Comparison of ENCODE assay signal across 8 cellular contexts in the genomic region with DNA sequence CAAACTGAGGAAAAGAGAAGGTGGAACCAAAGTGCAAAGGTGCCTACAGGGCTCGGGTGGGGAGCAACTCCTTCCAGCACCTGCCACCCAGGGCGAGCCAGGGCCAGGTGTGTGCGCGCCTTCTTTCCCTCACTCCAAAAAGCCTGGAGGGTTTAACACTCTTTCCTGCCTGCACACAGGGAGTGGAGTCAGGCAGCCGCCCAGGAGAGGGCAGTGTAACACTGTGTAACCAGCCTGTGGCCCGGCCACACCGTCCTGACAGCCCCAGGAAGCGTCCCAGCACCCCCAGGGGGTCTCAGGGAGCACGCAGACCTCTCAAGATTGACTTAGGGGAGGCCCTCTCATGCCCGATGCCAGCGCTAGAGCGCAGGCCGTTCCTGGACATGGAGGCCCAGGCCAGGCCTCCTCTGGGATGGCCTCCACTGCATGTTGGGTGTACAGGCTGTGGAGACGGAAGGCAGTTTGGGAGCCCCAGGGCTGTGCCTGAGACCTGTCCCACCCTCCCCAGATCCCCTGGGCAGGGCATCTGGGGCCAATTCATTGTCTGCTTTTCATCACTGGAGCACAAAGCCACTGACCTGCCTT. TPM values are rescaled to one million over a fixed set of nuclear protein-coding genes. Genes with fewer than 3 reads are reported as not detected.
A peak's percentile ranks its signal among the peaks of the same experiment; 100 is the strongest.
DNase-seq lines count a peak whose midpoint lies in the region; ATAC-seq, FAIRE-seq and TF ChIP-seq lines count a peak whose summit lies in the region.

No MANE protein-coding gene starts in this region.

- H3K27me3 ChIP-seq in K562 (ENCODE audit: control insufficient read depth in 2 of 2, insufficient read depth in 2 of 2, low read length in 2 of 2) (peaks cover 0 to 49% of the 10 kb centered on the region in 2 experiments; a peak in 2 of 5 replicates), tibial nerve (no peaks in the 10 kb centered on the region)

- ATAC-seq in HG03378 (IDR thresholded peaks at IDR 0.05; ENCODE audit: unreplicated experiment) (peak; percentile 44), K562 (peak; percentile 97), GM18909 (IDR thresholded peaks at IDR 0.05; ENCODE audit: poor library complexity, unreplicated experiment) (no peak)

- peaks cover 21% of the 10 kb centered on the region for H4K20me1 ChIP-seq in K562 (replicated peaks; ENCODE audit: control insufficient read depth, insufficient read depth, low read length)

- H3K79me2 ChIP-seq in K562 (ENCODE audit: control insufficient read depth, insufficient read depth, low read length): no peaks in the 10 kb centered on the region

- H3K9me1 ChIP-seq in K562 (ENCODE audit: control insufficient read depth, insufficient read depth, low read length): no peaks in the 10 kb centered on the region

- H3K4me2 ChIP-seq in K562 (ENCODE audit: insufficient read depth, low read length): no peak overlapping the region

- no peak overlapping the region for H3K4me3 ChIP-seq in GM12865 (ENCODE audit: low read depth, low read length)
- no peak overlapping the region for H3K4me3 ChIP-seq in K562
- no peak overlapping the region for H3K4me3 ChIP-seq in tibial nerve

- no peaks in the 10 kb centered on the region for H3K9me3 ChIP-seq in K562 (replicated peaks; ENCODE audit: control insufficient read depth, insufficient read depth, low read depth, low read length)
- H3K9me3 ChIP-seq in tibial nerve: peaks cover 0 to 16% (median 0%) of the 10 kb centered on the region in 4 donors

- no TSS peak for BruUV-seq in K562 (replicated peaks; lab: Mats Ljungman, UMichigan)

- peak; percentile 82 for FAIRE-seq in K562 (lab: Jason Lieb, UNC)

- H3K36me3 ChIP-seq in K562 (ENCODE audit: control insufficient read depth, insufficient read depth, low read length) (peaks cover 34% of the 10 kb centered on the region; the same call in 2 of the 3 replicates), tibial nerve (peaks cover 0 to 66% (median 4%) of the 10 kb centered on the region in 3 donors)

- TF ChIP-seq EP300 in K562 (IDR thresholded peaks at IDR 0.05; ENCODE audit: low read length) (no peak), tibial nerve (IDR thresholded peaks at IDR 0.05) (no peak)

- DNase-seq in ACHN (peak; percentile 77), GM12865 (ENCODE audit: low read depth) (peak; percentile 65), NCI-H82 (lab: John Stamatoyannopoulos, UW) (peak; percentile 79), K562 (ENCODE audit: extremely low read depth in 1 of 4, low spot score in 3 of 4) (peak; percentile 82 to 87 (median 85)), kidney tubule cell (ENCODE audit: low spot score) (peak; percentile 65), tibial nerve (ENCODE audit: low spot score in 2 of 2) (no peak)

- H3K27ac ChIP-seq in K562 (ENCODE audit: extremely low read depth, low read depth, low read length) (no peak overlapping the region), tibial nerve (no peak overlapping the region)

- H2AFZ ChIP-seq in K562 (ENCODE audit: low read depth, low read length): no peak overlapping the region

- TF ChIP-seq POLR2A in K562 (conservative IDR thresholded peaks at IDR 0.05) (no peak), tibial nerve (IDR thresholded peaks at IDR 0.05) (no peak)

- H3K9ac ChIP-seq in K562 (ENCODE audit: insufficient read depth in 1 of 2, low read depth in 2 of 2, low read length in 2 of 2): peak overlapping the region in 1 of 2 experiments; percentile 70; a peak in 1 of 4 replicates

- WGBS in K562 (ENCODE audit: insufficient coverage, low coverage, missing lambda C conversion rate): 5% methylated on average over 12 of the region's 14 CpGs
- 35 to 47% methylated on average over 7 to 8 of the region's 14 CpGs for WGBS in tibial nerve, 2 donors

- in situ Hi-C loops in ACHN (cut with HindIII; ENCODE audit: low pct_ligation_motif_present, low pct_unique_long_range_greater_than_20kb, low sequenced_read_pairs): loop anchor here (25.0 kb wide), 1 partner anchor 92 kb away; no protein-coding TSS in a partner anchor
- in situ Hi-C loops in K562 (cut with MboI): loop anchor here (5.0 to 10.0 kb wide), 2 partner anchors 450 to 547 kb away; no protein-coding TSS in a partner anchor

- H3K4me1 ChIP-seq in K562 (replicated peaks in 1 of 2; ENCODE audit: control insufficient read depth in 2 of 2, insufficient read depth in 2 of 2, low read length in 2 of 2) (peaks cover 0 to 10% of the 10 kb centered on the region in 2 experiments; a peak in 2 of 5 replicates), tibial nerve (no peaks in the 10 kb centered on the region)

- intact Hi-C loops in K562 (cut with micrococcal nuclease): loop anchor here (1.0 to 5.0 kb wide), 5 partner anchors 106 to 542 kb away; a partner anchor contains a TSS

- TF ChIP-seq CTCF in GM12865 (IDR thresholded peaks at IDR 0.05; ENCODE audit: insufficient read depth, low read depth, low read length, missing control alignments): peak; percentile 70
- TF ChIP-seq CTCF in K562 (IDR thresholded peaks at IDR 0.05 in 2 of 3, conservative IDR thresholded peaks at IDR 0.05 in 1 of 3; ENCODE audit: insufficient read depth in 2 of 3, low read depth in 1 of 3, low read length in 3 of 3): peak; percentile 87 to 93 (median 91)
- peak in 4 of 5 experiments; percentile 17 to 37 (median 28) for TF ChIP-seq CTCF in tibial nerve (IDR thresholded peaks at IDR 0.05)

- POLR2A ChIA-PET in K562 (lab: Yijun Ruan, JAX): interaction anchor here (0.6 kb wide), 1 partner anchor 448 kb away, joined by 3 read pairs; no protein-coding TSS in a partner anchor

- TF ChIP-seq RAD21 in K562 (CRISPR knock-in tag; conservative IDR thresholded peaks at IDR 0.05 in 1 of 2, IDR thresholded peaks at IDR 0.05 in 1 of 2): peak; percentile 83 to 92

- CTCF ChIA-PET in K562 (lab: Yijun Ruan, JAX; ENCODE audit: low intra/inter-chr PET ratio): interaction anchor here (0.7 to 2.3 kb wide), 4 partner anchors 106 to 583 kb away, joined by 3 to 23 read pairs (median 4); a partner anchor contains a TSS

TF ChIP-seq in K562, 482 proteins besides CTCF, POLR2A, EP300 and RAD21 (continues in another document):
- TF ChIP-seq, protein P1, sequence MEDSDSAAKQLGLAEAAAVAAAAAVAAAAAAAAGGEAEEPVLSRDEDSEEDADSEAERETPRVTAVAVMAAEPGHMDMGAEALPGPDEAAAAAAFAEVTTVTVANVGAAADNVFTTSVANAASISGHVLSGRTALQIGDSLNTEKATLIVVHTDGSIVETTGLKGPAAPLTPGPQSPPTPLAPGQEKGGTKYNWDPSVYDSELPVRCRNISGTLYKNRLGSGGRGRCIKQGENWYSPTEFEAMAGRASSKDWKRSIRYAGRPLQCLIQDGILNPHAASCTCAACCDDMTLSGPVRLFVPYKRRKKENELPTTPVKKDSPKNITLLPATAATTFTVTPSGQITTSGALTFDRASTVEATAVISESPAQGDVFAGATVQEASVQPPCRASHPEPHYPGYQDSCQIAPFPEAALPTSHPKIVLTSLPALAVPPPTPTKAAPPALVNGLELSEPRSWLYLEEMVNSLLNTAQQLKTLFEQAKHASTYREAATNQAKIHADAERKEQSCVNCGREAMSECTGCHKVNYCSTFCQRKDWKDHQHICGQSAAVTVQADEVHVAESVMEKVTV (CRISPR knock-in tag; IDR thresholded peaks at IDR 0.05): peak; percentile 61
- TF ChIP-seq, protein P2, sequence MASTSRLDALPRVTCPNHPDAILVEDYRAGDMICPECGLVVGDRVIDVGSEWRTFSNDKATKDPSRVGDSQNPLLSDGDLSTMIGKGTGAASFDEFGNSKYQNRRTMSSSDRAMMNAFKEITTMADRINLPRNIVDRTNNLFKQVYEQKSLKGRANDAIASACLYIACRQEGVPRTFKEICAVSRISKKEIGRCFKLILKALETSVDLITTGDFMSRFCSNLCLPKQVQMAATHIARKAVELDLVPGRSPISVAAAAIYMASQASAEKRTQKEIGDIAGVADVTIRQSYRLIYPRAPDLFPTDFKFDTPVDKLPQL (IDR thresholded peaks at IDR 0.05; ENCODE audit: extremely low read depth, insufficient read length): no peak

RNA-seq across cellular contexts. Expression of a gene that starts 13.4 kb away (rescaled TPM):
- total RNA-seq in K562 (2011; cell fraction: chromatin; rRNA removed; ENCODE audit: low replicate concordance): 12.6 and 25.0 TPM in 2 replicates
- total RNA-seq in K562 (2011; cell fraction: nucleolus; rRNA removed): 16.4 and 20.8 TPM in 2 replicates
- total RNA-seq in K562 (2011; cell fraction: nucleoplasm; rRNA removed): 21.3 and 23.7 TPM in 2 replicates
- total RNA-seq in K562 (2014; rRNA removed): 9.9 and 10.7 TPM in 2 replicates
- total RNA-seq in K562 (2014; rRNA removed; fragmentation: Illumina TruSeq; extraction: Trizol): 11.9 and 21.6 TPM in 2 replicates
- total RNA-seq in K562 (2015; rRNA removed; fragmentation: Illumina TruSeq; extraction: Trizol): 29.1 and 29.8 TPM in 2 replicates
- 55.1 and 57.4 TPM in 2 replicates for total RNA-seq in K562 (2021)
- polyA plus RNA-seq in K562 (2011; rRNA removed): 18.6 and 21.3 TPM in 2 replicates
- 24.1 and 28.7 TPM in 2 replicates for polyA plus RNA-seq in K562 (2011; cell fraction: cytosol; rRNA removed)
- 16.2 and 18.7 TPM in 2 replicates for polyA plus RNA-seq in K562 (2011; cell fraction: nucleus; rRNA removed)
- polyA plus RNA-seq in K562 (2012): 46.4 and 129 TPM in 2 replicates
- polyA plus RNA-seq in K562 (2014; fragmentation: Illumina TruSeq; extraction: Trizol): 16.9 and 26.0 TPM in 2 replicates
- 1 to 10 TPM; 4.3 to 5.7 TPM for polyA plus RNA-seq in K562 (2014; fragmentation: Nextera tagmentation; extraction: Ambion mirVana)
- polyA plus RNA-seq in K562 (2014; rRNA removed): 23.1 and 39.8 TPM in 2 replicates
- 8.9 and 9.1 TPM in 2 replicates for polyA minus RNA-seq in K562 (2011; rRNA and poly(A)+ RNA removed)
- 8.2 and 13.9 TPM in 2 replicates for polyA minus RNA-seq in K562 (2011; cell fraction: cytosol; rRNA and poly(A)+ RNA removed)
- 9.2 and 11.0 TPM in 2 replicates for polyA minus RNA-seq in K562 (2011; cell fraction: nucleus; rRNA and poly(A)+ RNA removed)
- 10 to 100 TPM; 33.5 to 69.0 (median 44.3) TPM for total RNA-seq in tibial nerve

RNA-seq across cellular contexts. Expression of a gene that starts 42.9 kb away (rescaled TPM):
- total RNA-seq in K562 (2011; cell fraction: chromatin; rRNA removed; ENCODE audit: low replicate concordance): 19.4 and 31.8 TPM in 2 replicates
- total RNA-seq in K562 (2011; cell fraction: nucleolus; rRNA removed): 12.4 and 19.8 TPM in 2 replicates
- total RNA-seq in K562 (2011; cell fraction: nucleoplasm; rRNA removed): 15.6 and 16.7 TPM in 2 replicates
- total RNA-seq in K562 (2014; rRNA removed) (7.7 and 8.7 TPM in 2 replicates), K562 (2014; rRNA removed; fragmentation: Illumina TruSeq; extraction: Trizol) (2.1 and 4.1 TPM in 2 replicates), K562 (2015; rRNA removed; fragmentation: Illumina TruSeq; extraction: Trizol) (3.4 and 4.2 TPM in 2 replicates), K562 (2021) (10.5 and 15.0 TPM in 2 replicates), tibial nerve (10 to 100 TPM; 30.8 to 72.6 (median 41.2) TPM)
- polyA plus RNA-seq in K562 (2011; rRNA removed) (1.2 and 2.6 TPM in 2 replicates), K562 (2014; fragmentation: Illumina TruSeq; extraction: Trizol) (2.2 and 3.4 TPM in 2 replicates), K562 (2014; fragmentation: Nextera tagmentation; extraction: Ambion mirVana) (under 1 TPM; 0.17 to 0.18 TPM), K562 (2014; rRNA removed) (4.4 and 6.2 TPM in 2 replicates)
- 0.83 and 1.5 TPM in 2 replicates for polyA plus RNA-seq in K562 (2011; cell fraction: cytosol; rRNA removed)
- polyA plus RNA-seq in K562 (2011; cell fraction: nucleus; rRNA removed): 4.3 and 6.8 TPM in 2 replicates
- polyA plus RNA-seq in K562 (2012): 4.8 and 11.1 TPM in 2 replicates
- polyA minus RNA-seq in K562 (2011; rRNA and poly(A)+ RNA removed): 1.8 and 2.0 TPM in 2 replicates
- polyA minus RNA-seq in K562 (2011; cell fraction: cytosol; rRNA and poly(A)+ RNA removed): 3.1 and 6.8 TPM in 2 replicates
- polyA minus RNA-seq in K562 (2011; cell fraction: nucleus; rRNA and poly(A)+ RNA removed): 3.4 and 4.3 TPM in 2 replicates

Comparison
In these comparisons a context has a peak if more than half of its experiments do, and no peak if none do; other contexts are left out.
1. DNase-seq: peak in ACHN (single experiment), GM12865 (single experiment), NCI-H82 (single experiment), K562 (4 of 4) and kidney tubule cell (single experiment); none in tibial nerve (0 of 2).
2. CTCF ChIP-seq: peak in every context shown above with its lines; median percentile 91 in K562; 70 in GM12865; 28 in tibial nerve.